ENCODE assay signal across 10 cellular contexts in genomic region chr22:50012201-50013181, GRCh38. TPM values are rescaled to one million over a fixed set of nuclear protein-coding genes. Genes with fewer than 3 reads are reported as not detected.
DNase-seq lines count a peak whose midpoint lies in the region; ATAC-seq, FAIRE-seq and TF ChIP-seq lines count a peak whose summit lies in the region.
"Had no signal": no experiment of that assay in that cellular context is flagged by ENCODE, and none has a peak within 500 bp of the region (broad histone marks: within the 10 kb centered on the region; RNA-seq: fewer than 3 reads in every experiment).

Gene IL17REL, minus strand, starts transcription at chr22:50012765. Its CDS starts 119 bp downstream, at chr22:50012646.

- no peak within 1 kb of the TSS for H3K4me3 Mint-ChIP-seq in Caco-2 (ENCODE audit: unreplicated experiment)
- H3K4me3 Mint-ChIP-seq in activated T-helper 2 cell treated with anti-CD3 and anti-CD28 coated beads, Interferon-gamma antibody, Interleukin-2, Interleukin-4, amounts not matched to agents 10 μg/mL and 5 μg/mL and 100 μg/mL, durations not matched to agents 14 hours and 24 hours and 36 hours (ENCODE audit: low read depth): no peak within 1 kb of the TSS

- H3K27me3 Mint-ChIP-seq in Caco-2 (ENCODE audit: insufficient read depth, unreplicated experiment): no peaks in the 10 kb centered on the region
- H3K27me3 Mint-ChIP-seq in activated T-helper 2 cell treated with anti-CD3 and anti-CD28 coated beads, Interferon-gamma antibody, Interleukin-2, Interleukin-4, amounts not matched to agents 10 μg/mL and 5 μg/mL and 100 μg/mL, durations not matched to agents 14 hours and 24 hours and 36 hours (ENCODE audit: low read depth): peaks cover 12% of the 10 kb centered on the region

- H3K4me3 ChIP-seq in Caco-2 (ENCODE audit: low read depth, low read length) (no peak within 1 kb of the TSS), HepG2 (replicated peaks in 1 of 3; ENCODE audit: insufficient read depth in 1 of 3, low read depth in 2 of 3, low read length in 3 of 3) (no peak within 1 kb of the TSS)

- H3K4me1 Mint-ChIP-seq in Caco-2 (ENCODE audit: low read depth, unreplicated experiment): no peaks in the 10 kb centered on the region
- H3K4me1 Mint-ChIP-seq in activated T-helper 2 cell treated with anti-CD3 and anti-CD28 coated beads, Interferon-gamma antibody, Interleukin-2, Interleukin-4, amounts not matched to agents 10 μg/mL and 5 μg/mL and 100 μg/mL, durations not matched to agents 14 hours and 24 hours and 36 hours (ENCODE audit: low read depth): peaks cover 13% of the 10 kb centered on the region

- in situ Hi-C loops in HepG2 (cut with HindIII; ENCODE audit: extremely low pct_ligation_motif_present, low pct_unique_long_range_greater_than_20kb): no loop called here

- H3K27ac ChIP-seq in HepG2 (ENCODE audit: extremely low read length, insufficient read depth, low read length): no peak within 1 kb of the TSS

- H3K79me2 ChIP-seq in HepG2 (ENCODE audit: insufficient read depth, low read length): no peaks in the 10 kb centered on the region

- TF ChIP-seq RAD21 in HepG2 (CRISPR knock-in tag; IDR thresholded peaks at IDR 0.05): no peak

- no peaks in the 10 kb centered on the region for H4K20me1 ChIP-seq in HepG2 (ENCODE audit: insufficient read depth, low read length)

- intact Hi-C loops in Caco-2 (cut with micrococcal nuclease; ENCODE audit: unreplicated experiment): no loop called here
- intact Hi-C loops in activated T-helper 2 cell treated with anti-CD3 and anti-CD28 coated beads, Interferon-gamma antibody, Interleukin-2, Interleukin-4, amounts not matched to agents 10 μg/mL and 5 μg/mL and 100 μg/mL, durations not matched to agents 14 hours and 24 hours and 36 hours (cut with micrococcal nuclease): no loop called here
- intact Hi-C loops in HepG2 (cut with micrococcal nuclease; ENCODE audit: unreplicated experiment): no loop called here

- CTCF ChIA-PET in Caco-2 (lab: Charles Lee) (interaction anchor here (1.2 to 1.3 kb wide), 2 partner anchors 18 to 81 kb away, joined by 3 read pairs; no protein-coding TSS in a partner anchor), HepG2 (lab: Yijun Ruan, JAX; ENCODE audit: low intra/inter-chr PET ratio, low total read pairs) (interaction anchor here (1.0 to 1.5 kb wide), 2 partner anchors 11 to 83 kb away, joined by 3 read pairs; no protein-coding TSS in a partner anchor)

- peak; percentile 40 for DNase-seq in 8988T
- DNase-seq in Caco-2: peak; percentile 34 to 46
- no peak for DNase-seq in activated T-helper 2 cell treated with anti-CD3 and anti-CD28 coated beads, Interferon-gamma antibody, Interleukin-2, Interleukin-4, amounts not matched to agents 10 μg/mL and 5 μg/mL and 100 μg/mL, durations not matched to agents 14 hours and 24 hours and 36 hours (ENCODE audit: low spot score)
- DNase-seq in HepG2 (ENCODE audit: low spot score): no peak
- DNase-seq in DMS79 (lab: John Stamatoyannopoulos, UW): no peak
- DNase-seq in inferior parietal cortex (ENCODE audit: extremely low spot score): no peak
- no peak for DNase-seq in stimulated activated naive CD4-positive, alpha-beta T cell treated with Interleukin-2 at 50 U/mL for 16 hours (lab: John Stamatoyannopoulos, UW)
- no peak for DNase-seq in NCI-H524 treated with DMSO at 0.1 percent for 48 hours (lab: John Stamatoyannopoulos, UW)
- DNase-seq: NCI-H2227 treated with DMSO at 0.1 percent for 48 hours had no signal

- peaks cover 18% of the 10 kb centered on the region for H3K4me1 ChIP-seq in Caco-2
- no peaks in the 10 kb centered on the region for H3K4me1 ChIP-seq in HepG2 (ENCODE audit: insufficient read depth, low read length)

- ATAC-seq in HepG2: peak; percentile 64

- TF ChIP-seq EP300 in HepG2 (IDR thresholded peaks at IDR 0.05; ENCODE audit: low read depth in 2 of 2, low read length in 2 of 2) (no peak), HepG2 (CRISPR knock-in tag; IDR thresholded peaks at IDR 0.05; ENCODE audit: borderline replicate concordance) (no peak)

- no peak within 1 kb of the TSS for H2AFZ ChIP-seq in HepG2 (ENCODE audit: low read length)

- H3K36me3 ChIP-seq in Caco-2 (ENCODE audit: control insufficient read depth, insufficient read depth, low read length) (no peaks in the 10 kb centered on the region), HepG2 (replicated peaks in 1 of 2; ENCODE audit: control insufficient read depth in 1 of 2, insufficient read depth in 2 of 2, low read length in 2 of 2) (no peaks in the 10 kb centered on the region)

- no peaks in the 10 kb centered on the region for H3K9me3 Mint-ChIP-seq in Caco-2 (ENCODE audit: unreplicated experiment)
- no peaks in the 10 kb centered on the region for H3K9me3 Mint-ChIP-seq in activated T-helper 2 cell treated with anti-CD3 and anti-CD28 coated beads, Interferon-gamma antibody, Interleukin-2, Interleukin-4, amounts not matched to agents 10 μg/mL and 5 μg/mL and 100 μg/mL, durations not matched to agents 14 hours and 24 hours and 36 hours

- H3K9me3 ChIP-seq in Caco-2: no peaks in the 10 kb centered on the region
- H3K9me3 ChIP-seq in HepG2 (ENCODE audit: low read length): no peaks in the 10 kb centered on the region

- peak in 1 of 2 experiments; percentile 35 for TF ChIP-seq CTCF in Caco-2 (IDR thresholded peaks at IDR 0.05; ENCODE audit: insufficient read depth in 1 of 2, low read depth in 1 of 2, low read length in 1 of 2, severe bottlenecking in 1 of 2, unreplicated experiment in 1 of 2)
- TF ChIP-seq CTCF in HepG2 (CRISPR knock-in tag; IDR thresholded peaks at IDR 0.05): peak; percentile 59

- BruUV-seq in Caco-2 (replicated peaks; lab: Mats Ljungman, UMichigan) (no TSS peak), HepG2 (replicated peaks; lab: Mats Ljungman, UMichigan) (no TSS peak)

- no peak within 1 kb of the TSS for H3K27ac Mint-ChIP-seq in Caco-2 (ENCODE audit: unreplicated experiment)
- peak within 1 kb of the TSS; percentile 68 for H3K27ac Mint-ChIP-seq in activated T-helper 2 cell treated with anti-CD3 and anti-CD28 coated beads, Interferon-gamma antibody, Interleukin-2, Interleukin-4, amounts not matched to agents 10 μg/mL and 5 μg/mL and 100 μg/mL, durations not matched to agents 14 hours and 24 hours and 36 hours

- no peak within 1 kb of the TSS for H3K9ac ChIP-seq in HepG2 (ENCODE audit: insufficient read depth, low read depth, low read length)

- H3K27me3 ChIP-seq in Caco-2 (replicated peaks; ENCODE audit: control insufficient read depth, insufficient read depth, low read length) (no peaks in the 10 kb centered on the region), HepG2 (ENCODE audit: control insufficient read depth in 1 of 2, insufficient read depth in 2 of 2, low read length in 2 of 2) (peaks cover 24 to 73% of the 10 kb centered on the region in 2 experiments)

- no peak within 1 kb of the TSS for H3K4me2 ChIP-seq in HepG2 (ENCODE audit: low read depth, low read length)

- no peak for TF ChIP-seq POLR2A in HepG2 (IDR thresholded peaks at IDR 0.05; ENCODE audit: insufficient read depth in 1 of 2, low read depth in 2 of 2, low read length in 2 of 2)

- FAIRE-seq in HepG2 (lab: Jason Lieb, UNC): no peak
- FAIRE-seq: bronchial epithelial cell had no signal

- H3K36me3 Mint-ChIP-seq in Caco-2 (ENCODE audit: insufficient read depth, unreplicated experiment): no peaks in the 10 kb centered on the region
- H3K36me3 Mint-ChIP-seq in activated T-helper 2 cell treated with anti-CD3 and anti-CD28 coated beads, Interferon-gamma antibody, Interleukin-2, Interleukin-4, amounts not matched to agents 10 μg/mL and 5 μg/mL and 100 μg/mL, durations not matched to agents 14 hours and 24 hours and 36 hours (ENCODE audit: low read depth): no peaks in the 10 kb centered on the region

- WGBS in HepG2 (ENCODE audit: low lambda C conversion rate): 50% methylated on average over 4 of the region's 30 CpGs

- POLR2A ChIA-PET in Caco-2 (lab: Charles Lee): no interaction called here
- POLR2A ChIA-PET in HepG2 (lab: Yijun Ruan, JAX): no interaction called here

TF ChIP-seq in HepG2, 621 proteins besides CTCF, POLR2A, EP300 and RAD21 (continues in another document):
- peak; percentile 99 for TF ChIP-seq ZSCAN22 (CRISPR knock-in tag; IDR thresholded peaks at IDR 0.05)

RNA-seq across cellular contexts. Expression of gene IL17REL, which starts in this region (rescaled TPM):
- total RNA-seq in Caco-2 (2022) (not detected in 2 replicates), HepG2 (2016; rRNA removed; fragmentation: Illumina TruSeq; extraction: Trizol) (not detected in 2 replicates)
- not detected in 2 replicates for total RNA-seq in activated T-helper 2 cell treated with anti-CD3 and anti-CD28 coated beads, Interferon-gamma antibody, Interleukin-2, Interleukin-4, amounts not matched to agents 10 μg/mL and 5 μg/mL and 100 μg/mL, durations not matched to agents 14 hours and 24 hours and 36 hours
- not detected in 2 replicates for total RNA-seq in HepG2 (2016; cell fraction: cytosol; rRNA removed; fragmentation: Illumina TruSeq; extraction: Trizol; ENCODE audit: low read depth)
- total RNA-seq in HepG2 (2016; cell fraction: insoluble cytoplasmic fraction; rRNA removed; fragmentation: Illumina TruSeq; extraction: Trizol): not detected in 2 replicates
- not detected in 2 replicates for total RNA-seq in HepG2 (2016; cell fraction: membrane; rRNA removed; fragmentation: Illumina TruSeq; extraction: Trizol)
- total RNA-seq in HepG2 (2016; cell fraction: nucleus; rRNA removed; fragmentation: Illumina TruSeq; extraction: Trizol): not detected in 2 replicates
- not detected in 2 replicates for polyA plus RNA-seq in HepG2 (2011; rRNA removed)
- polyA plus RNA-seq in HepG2 (2011; cell fraction: cytosol; rRNA removed): not detected in 2 replicates
- polyA plus RNA-seq in HepG2 (2011; cell fraction: nucleus; rRNA removed): not detected in 2 replicates
- not detected in 2 replicates for polyA plus RNA-seq in HepG2 (2012)
- polyA plus RNA-seq in HepG2 (2016; cell fraction: cytosol; fragmentation: Illumina TruSeq; extraction: Trizol; ENCODE audit: low read depth): not detected in 2 replicates
- polyA plus RNA-seq in HepG2 (2016; cell fraction: insoluble cytoplasmic fraction; fragmentation: Illumina TruSeq; extraction: Trizol; ENCODE audit: low read depth): not detected in 2 replicates
- not detected in 2 replicates for polyA plus RNA-seq in HepG2 (2016; cell fraction: membrane; fragmentation: Illumina TruSeq; extraction: Trizol; ENCODE audit: low read depth)
- polyA plus RNA-seq in HepG2 (2016; cell fraction: nucleus; fragmentation: Illumina TruSeq; extraction: Trizol; ENCODE audit: insufficient read depth, low read depth): not detected in 2 replicates
- 0.07 TPM in 1 of 2 replicates, not detected in the other for polyA minus RNA-seq in HepG2 (2011; rRNA and poly(A)+ RNA removed; ENCODE audit: low replicate concordance)
- not detected in 2 replicates for polyA minus RNA-seq in HepG2 (2011; cell fraction: cytosol; rRNA and poly(A)+ RNA removed)
- polyA minus RNA-seq in HepG2 (2011; cell fraction: nucleus; rRNA and poly(A)+ RNA removed): not detected in 2 replicates
- total RNA-seq: bronchial epithelial cell had no signal

Comparison
In these comparisons a context has a peak if more than half of its experiments do, and no peak if none do; other contexts are left out.
1. Peak in DNase-seq in Caco-2; RNA of the gene not detected or under 1 TPM.
2. Peak in ATAC-seq in HepG2; RNA of the gene not detected or under 1 TPM.